Comparison of ENCODE assay signal across 15 cellular contexts in genomic region chr6:49326337-49326736, GRCh38.
DNase-seq lines count a peak whose midpoint lies in the region; ATAC-seq and TF ChIP-seq lines count a peak whose summit lies in the region.
"Had no signal": no experiment of that assay in that cellular context is flagged by ENCODE, and none has a peak within 500 bp of the region (broad histone marks: within the 10 kb centered on the region; RNA-seq: fewer than 3 reads in every experiment).

No MANE protein-coding gene starts in this region.

- H3K36me3 ChIP-seq in SJSA1 (no peaks in the 10 kb centered on the region), thoracic aorta (no peaks in the 10 kb centered on the region), Caco-2 (ENCODE audit: control insufficient read depth, insufficient read depth, low read length) (no peaks in the 10 kb centered on the region)

- POLR2A ChIA-PET in Caco-2 (lab: Charles Lee), result no interaction called here

- no peak overlapping the region for H3K4me3 ChIP-seq in SJSA1
- no peak overlapping the region for H3K4me3 ChIP-seq in fibroblast of pulmonary artery (replicated peaks; ENCODE audit: low read depth, low read length)
- H3K4me3 ChIP-seq in thoracic aorta, result no peak overlapping the region
- no peak overlapping the region for H3K4me3 ChIP-seq in Caco-2 (ENCODE audit: low read depth, low read length)
- H3K4me3 ChIP-seq: body of pancreas had no signal

- H3K4me1 Mint-ChIP-seq in Caco-2 (ENCODE audit: low read depth, unreplicated experiment), result no peaks in the 10 kb centered on the region

- H3K9me3 Mint-ChIP-seq in Caco-2 (ENCODE audit: unreplicated experiment), result no peaks in the 10 kb centered on the region

- H3K4me3 Mint-ChIP-seq in Caco-2 (ENCODE audit: unreplicated experiment), result no peak overlapping the region
- H3K4me3 Mint-ChIP-seq: H9; naive thymus-derived CD4-positive, alpha-beta T cell had no signal

- TF ChIP-seq CTCF in fibroblast of pulmonary artery (IDR thresholded peaks at IDR 0.05; ENCODE audit: low read length, missing control alignments) (no peak), thoracic aorta (IDR thresholded peaks at IDR 0.05) (no peak), Caco-2 (IDR thresholded peaks at IDR 0.05; ENCODE audit: insufficient read depth in 1 of 2, low read depth in 1 of 2, low read length in 1 of 2, severe bottlenecking in 1 of 2, unreplicated experiment in 1 of 2) (no peak)

- H3K27ac ChIP-seq in SJSA1, result peak overlapping the region; percentile 66
- H3K27ac ChIP-seq in thoracic aorta, result peak overlapping the region in 1 of 2 donors; percentile 46
- H3K27ac ChIP-seq: 22Rv1, body of pancreas had no signal

- no TSS peak for BruUV-seq in Caco-2 (replicated peaks; lab: Mats Ljungman, UMichigan)

- CTCF ChIA-PET in Caco-2 (lab: Charles Lee), result no interaction called here

- H3K27me3 ChIP-seq in SJSA1 (replicated peaks) (no peaks in the 10 kb centered on the region), thoracic aorta (replicated peaks; ENCODE audit: insufficient read depth) (no peaks in the 10 kb centered on the region), Caco-2 (replicated peaks; ENCODE audit: control insufficient read depth, insufficient read depth, low read length) (no peaks in the 10 kb centered on the region)
- H3K27me3 ChIP-seq: body of pancreas had no signal

- no peaks in the 10 kb centered on the region for H3K36me3 Mint-ChIP-seq in Caco-2 (ENCODE audit: insufficient read depth, unreplicated experiment)
- H3K36me3 Mint-ChIP-seq: naive thymus-derived CD4-positive, alpha-beta T cell had no signal

- H3K4me1 ChIP-seq in SJSA1 (replicated peaks) (peaks cover 23% of the 10 kb centered on the region), thoracic aorta (ENCODE audit: control insufficient read depth in 1 of 2, low read depth in 2 of 2) (peaks cover 3 to 29% of the 10 kb centered on the region in 2 donors), Caco-2 (no peaks in the 10 kb centered on the region)

- H3K27ac Mint-ChIP-seq in Caco-2 (ENCODE audit: unreplicated experiment), result no peak overlapping the region
- H3K27ac Mint-ChIP-seq: H9; naive thymus-derived CD4-positive, alpha-beta T cell had no signal

- H3K27me3 Mint-ChIP-seq in Caco-2 (ENCODE audit: insufficient read depth, unreplicated experiment), result no peaks in the 10 kb centered on the region
- H3K27me3 Mint-ChIP-seq: naive thymus-derived CD4-positive, alpha-beta T cell had no signal

- intact Hi-C loops in Caco-2 (cut with micrococcal nuclease; ENCODE audit: unreplicated experiment), result no loop called here

- peak; percentile 83 for ATAC-seq in thoracic aorta (ENCODE audit: insufficient number of reproducible peaks, low FRiP score, low read depth)
- ATAC-seq: body of pancreas; naive thymus-derived CD4-positive, alpha-beta T cell; stimulated activated naive CD8-positive, alpha-beta T cell treated with anti-CD3 and anti-CD28 coated beads, Interleukin-15, Interleukin-2, amounts not matched to agents 100 U/mL and 50 U/mL, for 24 hours had no signal

- peak; percentile 18 for DNase-seq in NOMO-1 treated with DMSO at 0.1 percent for 48 hours (lab: John Stamatoyannopoulos, UW; ENCODE audit: unreplicated experiment)
- DNase-seq in NOMO-1 (lab: John Stamatoyannopoulos, UW; ENCODE audit: unreplicated experiment in 2 of 2), result no peak
- DNase-seq in SJSA1 (ENCODE audit: low read depth in 1 of 2, low spot score in 2 of 2), result peak in 1 of 2 experiments; percentile 46
- DNase-seq in fibroblast of pulmonary artery (ENCODE audit: low read depth), result peak; percentile 94
- DNase-seq in thoracic aorta (ENCODE audit: low spot score), result no peak
- no peak for DNase-seq in Caco-2
- no peak for DNase-seq in ecto neural progenitor cell (ENCODE audit: low spot score)
- DNase-seq in D341Med (ENCODE audit: low spot score), result no peak
- DNase-seq: body of pancreas; H9; naive thymus-derived CD4-positive, alpha-beta T cell; NCI-H1092 treated with DMSO at 0.1 percent for 48 hours; stimulated activated naive CD8-positive, alpha-beta T cell treated with anti-CD3 and anti-CD28 coated beads, Interleukin-15, Interleukin-2, amounts not matched to agents 100 U/mL and 50 U/mL, for 24 hours; T-helper 9 cell had no signal

- H3K9me3 ChIP-seq in SJSA1 (replicated peaks), result no peaks in the 10 kb centered on the region
- H3K9me3 ChIP-seq in thoracic aorta, result no peaks in the 10 kb centered on the region
- H3K9me3 ChIP-seq in Caco-2, result no peaks in the 10 kb centered on the region; the same call in 1 of the 2 replicates
- H3K9me3 ChIP-seq: body of pancreas had no signal

Comparison
In these comparisons a context has a peak if more than half of its experiments do, and no peak if none do; other contexts are left out.
1. DNase-seq: peak in NOMO-1 treated with DMSO at 0.1 percent for 48 hours (single experiment) and fibroblast of pulmonary artery (single experiment); none in NOMO-1 (0 of 2), thoracic aorta (single experiment), Caco-2 (0 of 2), ecto neural progenitor cell (single experiment) and D341Med (single experiment).